Comparison of ENCODE assay signal across 14 cellular contexts in the genomic region with DNA sequence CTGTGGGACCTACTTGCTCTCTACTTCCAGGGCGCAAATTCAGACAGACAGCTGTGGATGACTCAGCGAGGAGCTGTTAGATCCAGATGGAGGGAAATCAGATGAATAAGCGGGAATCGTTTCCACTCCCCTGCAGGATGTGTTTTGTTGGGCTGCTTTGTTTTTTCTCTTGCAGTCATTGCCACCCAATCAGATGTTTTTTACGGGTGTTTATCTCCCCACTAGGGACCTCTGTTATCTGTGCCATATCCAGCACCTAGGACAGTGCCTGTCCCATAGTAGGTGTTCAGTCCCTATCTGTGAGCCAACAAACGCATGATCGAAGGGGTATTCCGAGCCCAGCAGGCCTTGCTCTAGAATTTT. TPM values are rescaled to one million over a fixed set of nuclear protein-coding genes. Genes with fewer than 3 reads are reported as not detected.
A peak's percentile ranks its signal among the peaks of the same experiment; 100 is the strongest.
DNase-seq lines count a peak whose midpoint lies in the region; ATAC-seq, FAIRE-seq and TF ChIP-seq lines count a peak whose summit lies in the region.
"Had no signal": no experiment of that assay in that cellular context is flagged by ENCODE, and none has a peak within 500 bp of the region (broad histone marks: within the 10 kb centered on the region; RNA-seq: fewer than 3 reads in every experiment).

No MANE protein-coding gene starts in this region.

- no TSS peak for BruUV-seq in K562 (replicated peaks; lab: Mats Ljungman, UMichigan)

- H3K27me3 ChIP-seq in BE2C: no peaks in the 10 kb centered on the region
- H3K27me3 ChIP-seq in K562 (ENCODE audit: control insufficient read depth in 2 of 2, insufficient read depth in 2 of 2, low read length in 2 of 2): no peaks in the 10 kb centered on the region
- H3K27me3 ChIP-seq in gastroesophageal sphincter: no peaks in the 10 kb centered on the region

- intact Hi-C loops in K562 (cut with micrococcal nuclease): no loop called here

- TF ChIP-seq POLR2A in K562 (conservative IDR thresholded peaks at IDR 0.05) (no peak), gastroesophageal sphincter (IDR thresholded peaks at IDR 0.05) (no peak)

- H3K9me3 ChIP-seq in BE2C: no peaks in the 10 kb centered on the region; the same call in 1 of the 2 replicates
- no peaks in the 10 kb centered on the region for H3K9me3 ChIP-seq in HEK293 (ENCODE audit: control insufficient read depth, insufficient read depth, low read depth, low read length)
- H3K9me3 ChIP-seq in K562 (replicated peaks; ENCODE audit: control insufficient read depth, insufficient read depth, low read depth, low read length): 0 out of 2 replicates have a peak, but pooled peaks cover 2% of the 10 kb centered on the region
- H3K9me3 ChIP-seq in gastroesophageal sphincter: peaks cover 0 to 17% (median 3%) of the 10 kb centered on the region in 3 donors

- H3K4me2 ChIP-seq in K562 (ENCODE audit: insufficient read depth, low read length): no peak overlapping the region

- in situ Hi-C loops in K562 (cut with MboI): no loop called here

- TF ChIP-seq EP300 in K562 (IDR thresholded peaks at IDR 0.05; ENCODE audit: low read length): no peak
- TF ChIP-seq EP300 in gastroesophageal sphincter (IDR thresholded peaks at IDR 0.05): no peak

- FAIRE-seq in K562 (lab: Jason Lieb, UNC): no peak

- no peaks in the 10 kb centered on the region for H3K9me1 ChIP-seq in K562 (ENCODE audit: control insufficient read depth, insufficient read depth, low read length)

- H3K4me1 ChIP-seq in BE2C (peaks cover 7% of the 10 kb centered on the region; the same call in 1 of the 2 replicates), HEK293 (ENCODE audit: control insufficient read depth, insufficient read depth, low read length) (no peaks in the 10 kb centered on the region), K562 (replicated peaks in 1 of 2; ENCODE audit: control insufficient read depth in 2 of 2, insufficient read depth in 2 of 2, low read length in 2 of 2) (peaks cover 0 to 5% of the 10 kb centered on the region in 2 experiments; a peak in 4 of 5 replicates), gastroesophageal sphincter (no peaks in the 10 kb centered on the region)

- TF ChIP-seq CTCF in BE2C (IDR thresholded peaks at IDR 0.05; ENCODE audit: low read depth, low read length) (no peak), HEK293 (tag by site-specific recombination; IDR thresholded peaks at IDR 0.05) (no peak), K562 (IDR thresholded peaks at IDR 0.05 in 2 of 3, conservative IDR thresholded peaks at IDR 0.05 in 1 of 3; ENCODE audit: insufficient read depth in 2 of 3, low read depth in 1 of 3, low read length in 3 of 3) (no peak), GM20000 (IDR thresholded peaks at IDR 0.05; ENCODE audit: extremely low read depth, missing control alignments) (no peak), gastroesophageal sphincter (IDR thresholded peaks at IDR 0.05) (no peak)

- H3K36me3 ChIP-seq in BE2C: no peaks in the 10 kb centered on the region
- peaks cover 0 to 24% of the 10 kb centered on the region in 2 experiments; a peak in 1 of 3 replicates for H3K36me3 ChIP-seq in HEK293 (ENCODE audit: control insufficient read depth in 2 of 2, insufficient read depth in 1 of 2, low read length in 2 of 2)
- H3K36me3 ChIP-seq in K562 (ENCODE audit: control insufficient read depth, insufficient read depth, low read length): 0 out of 3 replicates have a peak, but pooled peaks cover 10% of the 10 kb centered on the region
- peaks cover 0 to 50% of the 10 kb centered on the region in 2 donors for H3K36me3 ChIP-seq in gastroesophageal sphincter

- H3K79me2 ChIP-seq in K562 (ENCODE audit: control insufficient read depth, insufficient read depth, low read length): no peaks in the 10 kb centered on the region

- H3K27ac ChIP-seq in HEK293 (ENCODE audit: extremely low read depth, low read depth, low read length) (no peak overlapping the region), K562 (ENCODE audit: extremely low read depth, low read depth, low read length) (no peak overlapping the region), gastroesophageal sphincter (no peak overlapping the region)
- H3K27ac ChIP-seq: C4-2B, VCaP had no signal

- H2AFZ ChIP-seq in K562 (ENCODE audit: low read depth, low read length): no peak overlapping the region

- WGBS in K562 (ENCODE audit: insufficient coverage, low coverage, missing lambda C conversion rate): 21% methylated on average over 8 of the region's 8 CpGs
- WGBS in gastroesophageal sphincter (ENCODE audit: low coverage in 1 of 2), 2 donors: 70 to 90% methylated on average over 2 to 7 of the region's 8 CpGs

- DNase-seq in BE2C: peak; percentile 33
- DNase-seq in K562 (ENCODE audit: extremely low read depth in 1 of 4, low spot score in 3 of 4): peak; percentile 11 to 25 (median 15)
- peak; percentile 76 to 80 for DNase-seq in lung microvascular endothelial cell (ENCODE audit: low read depth in 2 of 2)
- no peak for DNase-seq in GM20000 (ENCODE audit: low spot score)
- no peak for DNase-seq in SK-N-DZ (ENCODE audit: low spot score)
- DNase-seq: activated T-cell treated with anti-CD3 and anti-CD28 coated beads, Interleukin-2, amount 50 U/mL, for 4 hours; effector memory CD4-positive, alpha-beta T cell; stimulated activated CD4-positive, alpha-beta T cell treated with anti-CD3 and anti-CD28 coated beads, Interleukin-4, amount 100 ng/mL, for 1 hour; stimulated activated naive CD4-positive, alpha-beta T cell treated with Interleukin-2 at 50 U/mL for 16 hours had no signal

- POLR2A ChIA-PET in HEK293 (lab: Yijun Ruan, JAX) (no interaction called here), K562 (lab: Yijun Ruan, JAX) (no interaction called here)

- no peak overlapping the region for H3K9ac ChIP-seq in K562 (ENCODE audit: insufficient read depth in 1 of 2, low read depth in 2 of 2, low read length in 2 of 2)

- no peak for ATAC-seq in K562
- no peak for ATAC-seq in GM18517 (IDR thresholded peaks at IDR 0.05; ENCODE audit: unreplicated experiment)
- ATAC-seq in gastroesophageal sphincter: no peak
- ATAC-seq: activated T-cell treated with anti-CD3 and anti-CD28 coated beads, Interleukin-2, amount 50 U/mL, for 4 hours had no signal

- 0 out of 2 replicates have a peak, but pooled peaks cover 5% of the 10 kb centered on the region for H4K20me1 ChIP-seq in K562 (replicated peaks; ENCODE audit: control insufficient read depth, insufficient read depth, low read length)

- CTCF ChIA-PET in HEK293 (lab: Yijun Ruan, JAX) (interaction anchor here (0.6 kb wide), 1 partner anchor 47 kb away, joined by 5 read pairs; no protein-coding TSS in a partner anchor), K562 (lab: Yijun Ruan, JAX; ENCODE audit: low intra/inter-chr PET ratio) (no interaction called here)

- no peak overlapping the region; the same call in 1 of the 2 replicates for H3K4me3 ChIP-seq in BE2C (ENCODE audit: low read depth, low read length)
- H3K4me3 ChIP-seq in HEK293 (ENCODE audit: low read depth, low read length): no peak overlapping the region
- H3K4me3 ChIP-seq in K562: no peak overlapping the region
- no peak overlapping the region for H3K4me3 ChIP-seq in gastroesophageal sphincter

- no peak for TF ChIP-seq RAD21 in K562 (CRISPR knock-in tag; conservative IDR thresholded peaks at IDR 0.05 in 1 of 2, IDR thresholded peaks at IDR 0.05 in 1 of 2)

TF ChIP-seq in K562, 482 proteins besides CTCF, POLR2A, EP300 and RAD21 (continues in another document):
- TF ChIP-seq NFXL1 (CRISPR knock-in tag; IDR thresholded peaks at IDR 0.05) (no peak), ESRRA (IDR thresholded peaks at IDR 0.05; ENCODE audit: borderline replicate concordance, low read depth) (no peak), ZNF696 (CRISPR knock-in tag; conservative IDR thresholded peaks at IDR 0.05) (no peak), MAFG (tag; conservative IDR thresholded peaks at IDR 0.05) (peak; percentile 35), EP400 (IDR thresholded peaks at IDR 0.05) (no peak), ZBTB8A (IDR thresholded peaks at IDR 0.05; ENCODE audit: partially characterized antibody) (no peak)

RNA-seq across cellular contexts. Expression of a gene that starts 51.1 kb away (rescaled TPM):
- polyA plus RNA-seq in BE2C (2012; ENCODE audit: insufficient read depth, insufficient read length, low read depth): not detected
- total RNA-seq in K562 (2011; cell fraction: chromatin; rRNA removed; ENCODE audit: low replicate concordance): 0.44 TPM in 2 replicates
- total RNA-seq in K562 (2011; cell fraction: nucleolus; rRNA removed): 0.13 and 0.67 TPM in 2 replicates
- total RNA-seq in K562 (2011; cell fraction: nucleoplasm; rRNA removed): 0.23 and 0.51 TPM in 2 replicates
- not detected in 2 replicates for total RNA-seq in K562 (2014; rRNA removed)
- total RNA-seq in K562 (2014; rRNA removed; fragmentation: Illumina TruSeq; extraction: Trizol): not detected in 2 replicates
- total RNA-seq in K562 (2015; rRNA removed; fragmentation: Illumina TruSeq; extraction: Trizol): not detected in 2 replicates
- total RNA-seq in K562 (2021): 0.20 and 0.35 TPM in 2 replicates
- polyA plus RNA-seq in K562 (2011; rRNA removed): 0.04 TPM in 1 of 2 replicates, not detected in the other
- 0.09 and 0.27 TPM in 2 replicates for polyA plus RNA-seq in K562 (2011; cell fraction: cytosol; rRNA removed)
- polyA plus RNA-seq in K562 (2011; cell fraction: nucleus; rRNA removed): 0.20 and 0.51 TPM in 2 replicates
- polyA plus RNA-seq in K562 (2012): 0.13 and 0.19 TPM in 2 replicates
- polyA plus RNA-seq in K562 (2014; fragmentation: Illumina TruSeq; extraction: Trizol): not detected in 2 replicates
- polyA plus RNA-seq in K562 (2014; fragmentation: Nextera tagmentation; extraction: Ambion mirVana): not detected
- polyA plus RNA-seq in K562 (2014; rRNA removed): not detected in 2 replicates
- polyA minus RNA-seq in K562 (2011; rRNA and poly(A)+ RNA removed): 0.07 TPM in 1 of 2 replicates, not detected in the other
- polyA minus RNA-seq in K562 (2011; cell fraction: cytosol; rRNA and poly(A)+ RNA removed): not detected in 2 replicates
- polyA minus RNA-seq in K562 (2011; cell fraction: nucleus; rRNA and poly(A)+ RNA removed): under 0.01 and 0.22 TPM in 2 replicates
- total RNA-seq in lung microvascular endothelial cell: 0.22 TPM in 1 of 2 replicates, not detected in the other
- total RNA-seq in gastroesophageal sphincter: 10 to 100 TPM in 2 of 4 donors, 1 to 10 TPM in 2; 7.0 to 18.2 (median 11.3) TPM
- not detected in 2 replicates for polyA plus RNA-seq in SK-N-DZ (2014; cell fraction: cytosol; rRNA removed)
- polyA plus RNA-seq in SK-N-DZ (2014; cell fraction: nucleus; rRNA removed): not detected in 2 replicates

Comparison
In these comparisons a context has a peak if more than half of its experiments do, and no peak if none do; other contexts are left out.
1. DNase-seq: peak in BE2C (single experiment), K562 (4 of 4) and lung microvascular endothelial cell (2 of 2); none in GM20000 (single experiment) and SK-N-DZ (single experiment).